In the genomic region with DNA sequence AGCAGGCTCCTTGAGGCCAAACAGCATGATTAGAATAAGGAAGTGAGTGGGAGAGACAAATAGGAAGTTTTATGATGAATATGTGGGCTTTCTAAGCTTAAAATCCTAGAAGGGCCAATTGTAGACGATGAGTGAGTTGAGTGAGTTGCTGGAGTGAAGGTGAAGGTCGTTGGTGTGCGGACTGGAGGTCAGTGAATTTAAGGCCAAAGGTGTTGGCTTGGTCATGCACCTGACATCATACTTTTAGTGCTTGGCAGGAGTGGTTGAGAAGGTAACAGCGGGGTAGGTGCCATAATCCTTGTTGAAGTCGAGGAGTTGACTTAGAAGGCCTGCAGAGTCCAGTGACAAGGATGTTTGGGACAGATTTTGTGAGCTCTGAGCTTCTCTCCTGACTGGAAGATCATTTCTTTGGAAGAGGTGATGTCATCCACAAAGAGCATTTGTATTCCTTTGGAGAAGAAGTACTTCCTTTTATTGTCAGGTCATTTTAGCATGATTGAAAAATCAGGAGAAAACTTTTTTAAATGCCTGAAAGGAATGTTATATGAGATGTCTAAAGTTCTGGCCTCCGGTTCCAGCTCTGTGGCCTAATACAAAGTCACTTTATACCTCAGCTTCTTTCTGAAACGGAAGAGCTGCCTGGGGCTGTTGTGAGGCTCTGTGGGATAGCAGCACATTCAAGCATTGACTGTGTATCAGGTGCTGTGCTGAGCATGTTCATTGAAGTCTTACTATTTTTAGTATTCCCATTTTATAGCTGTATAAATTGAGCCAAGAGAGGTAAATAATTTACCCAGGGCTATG, we compare ENCODE assay signal across 28 cellular contexts. TPM values are rescaled to one million over a fixed set of nuclear protein-coding genes. Genes with fewer than 3 reads are reported as not detected.
"Had no signal": no experiment of that assay in that cellular context is flagged by ENCODE, and none has a peak within 500 bp of the region (broad histone marks: within the 10 kb centered on the region; RNA-seq: fewer than 3 reads in every experiment).

No MANE protein-coding gene starts in this region.

- H3K27ac ChIP-seq: brain microvascular endothelial cell, coronary artery, dorsolateral prefrontal cortex, gastroesophageal sphincter, left lung, neural progenitor cell, skin epidermis, suprapubic skin, tibial artery had no signal

- ATAC-seq: gastroesophageal sphincter; left lung; natural killer cell; sciatic nerve; stimulated activated naive B cell treated with anti-CD40 and anti-IgM and Interleukin-4, amounts not matched to agents 10 μg/mL and 1 μg/mL and 100 μg/mL, for 72 hours had no signal

- H3K36me3 ChIP-seq: brain microvascular endothelial cell, gastroesophageal sphincter, left lung, neural progenitor cell, suprapubic skin, tibial artery had no signal

- H3K4me1 ChIP-seq: gastroesophageal sphincter, left lung, neural progenitor cell, suprapubic skin had no signal

- H3K9me3 ChIP-seq: gastroesophageal sphincter, left lung, suprapubic skin, tibial artery had no signal

- H3K9ac ChIP-seq: neural progenitor cell had no signal

- H3K27me3 ChIP-seq: brain microvascular endothelial cell, dorsolateral prefrontal cortex, gastroesophageal sphincter, left lung, neural progenitor cell, suprapubic skin, tibial artery had no signal

- H3K4me3 ChIP-seq: coronary artery, dorsolateral prefrontal cortex, gastroesophageal sphincter, left lung, lung, neural progenitor cell, skin epidermis, suprapubic skin, tibial artery had no signal

- DNase-seq: activated CD4-positive, alpha-beta memory T cell treated with anti-CD3 and anti-CD28 coated beads for 36 hours; activated CD4-positive, alpha-beta T cell treated with anti-CD3 and anti-CD28 coated beads, Interleukin-2, amount 10 ng/mL, durations not matched to agents 24 days and 14 days; activated CD4-positive, CD25-positive, alpha-beta regulatory T cell treated with anti-CD3 and anti-CD28 coated beads, Interleukin-2, amount 50 U/mL, for 72 hours; activated CD8-positive, alpha-beta memory T cell treated with anti-CD3 and anti-CD28 coated beads, Interleukin-2, amount 50 U/mL, for 48 hours; activated gamma-delta T cell treated with Interleukin-2 at 50 U/mL for 16 hours; activated naive CD4-positive, alpha-beta T cell treated with anti-CD3 and anti-CD28 coated beads, Interleukin-2, amount 50 U/mL, for 16 hours; activated T-cell treated with anti-CD3 and anti-CD28 coated beads, Interleukin-2, amount 50 U/mL, for 24 hours; amniotic stem cell; brain microvascular endothelial cell; dorsolateral prefrontal cortex; effector memory CD4-positive, alpha-beta T cell; erythroblast; hypothalamus; immature natural killer cell; kidney; left lung; mesendoderm; natural killer cell; stimulated activated naive B cell treated with anti-CD40 and anti-IgM and Interleukin-4, amounts not matched to agents 10 μg/mL and 1 μg/mL and 100 μg/mL, for 72 hours; T-helper 2 cell; tibial artery had no signal

RNA-seq across cellular contexts. Expression of a gene that starts 53.6 kb away (rescaled TPM):
- total RNA-seq: activated CD4-positive, alpha-beta T cell treated with anti-CD3 and anti-CD28 coated beads, Interleukin-2, amount 10 ng/mL, durations not matched to agents 24 days and 14 days had no signal
- polyA plus RNA-seq: immature natural killer cell had no signal
